In genomic region chr5:174045470-174046025, GRCh38 we compare ENCODE assay signal across 9 cellular contexts. TPM values are rescaled to one million over a fixed set of nuclear protein-coding genes. Genes with fewer than 3 reads are reported as not detected.
DNase-seq lines count a peak whose midpoint lies in the region; ATAC-seq and TF ChIP-seq lines count a peak whose summit lies in the region.
"Had no signal": no experiment of that assay in that cellular context is flagged by ENCODE, and none has a peak within 500 bp of the region (broad histone marks: within the 10 kb centered on the region; RNA-seq: fewer than 3 reads in every experiment).

Gene NSG2, plus strand, starts transcription at chr5:174045706. Its CDS starts 1,050 bp downstream, at chr5:174046756.

- H3K9me3 ChIP-seq in Caco-2 (no peaks in the 10 kb centered on the region), osteoblast (ENCODE audit: low read depth, low read length) (no peaks in the 10 kb centered on the region), vagina (no peaks in the 10 kb centered on the region)

- peaks cover 14% of the 10 kb centered on the region for H3K27me3 Mint-ChIP-seq in Caco-2 (ENCODE audit: insufficient read depth, unreplicated experiment)
- peaks cover 17% of the 10 kb centered on the region for H3K27me3 Mint-ChIP-seq in activated CD8-positive, alpha-beta T cell treated with anti-CD3 and anti-CD28 coated beads for 36 hours

- no peak within 1 kb of the TSS for H2AFZ ChIP-seq in osteoblast (ENCODE audit: low read length)

- no peaks in the 10 kb centered on the region for H3K4me1 Mint-ChIP-seq in Caco-2 (ENCODE audit: low read depth, unreplicated experiment)
- H3K4me1 Mint-ChIP-seq in activated CD8-positive, alpha-beta T cell treated with anti-CD3 and anti-CD28 coated beads for 36 hours (ENCODE audit: low read depth), result no peaks in the 10 kb centered on the region

- no peaks in the 10 kb centered on the region; the same call in 1 of the 2 replicates for H3K27me3 ChIP-seq in Caco-2 (replicated peaks; ENCODE audit: control insufficient read depth, insufficient read depth, low read length)
- H3K27me3 ChIP-seq in osteoblast (ENCODE audit: insufficient read depth, low read length), result no peaks in the 10 kb centered on the region
- no peaks in the 10 kb centered on the region for H3K27me3 ChIP-seq in vagina

- BruUV-seq in Caco-2 (replicated peaks; lab: Mats Ljungman, UMichigan), result no TSS peak

- POLR2A ChIA-PET in Caco-2 (lab: Charles Lee), result interaction anchor here (1.0 kb wide), 1 partner anchor 266 kb away, joined by 5 read pairs; no protein-coding TSS in a partner anchor
- POLR2A ChIA-PET in activated CD8-positive, alpha-beta T cell treated with anti-CD3 and anti-CD28 coated beads for 36 hours (lab: Charles Lee), result no interaction called here

- H3K4me3 ChIP-seq in Caco-2 (ENCODE audit: low read depth, low read length), result no peak within 1 kb of the TSS
- no peak within 1 kb of the TSS for H3K4me3 ChIP-seq in osteoblast (ENCODE audit: insufficient read depth, low read length)
- no peak within 1 kb of the TSS for H3K4me3 ChIP-seq in vagina

- H3K36me3 Mint-ChIP-seq in Caco-2 (ENCODE audit: insufficient read depth, unreplicated experiment), result no peaks in the 10 kb centered on the region
- no peaks in the 10 kb centered on the region for H3K36me3 Mint-ChIP-seq in activated CD8-positive, alpha-beta T cell treated with anti-CD3 and anti-CD28 coated beads for 36 hours (ENCODE audit: low read depth)

- CTCF ChIA-PET in Caco-2 (lab: Charles Lee), result interaction anchor here (0.6 to 3.1 kb wide), 21 partner anchors 10 to 443 kb away, joined by 3 to 117 read pairs (median 4); partner anchors contain the start of gene BOD1
- CTCF ChIA-PET in activated CD8-positive, alpha-beta T cell treated with anti-CD3 and anti-CD28 coated beads for 36 hours (lab: Charles Lee), result interaction anchor here (1.1 kb wide), 1 partner anchor 266 kb away, joined by 7 read pairs; no protein-coding TSS in a partner anchor

- H3K27ac Mint-ChIP-seq in Caco-2 (ENCODE audit: unreplicated experiment), result no peak within 1 kb of the TSS
- H3K27ac Mint-ChIP-seq in activated CD8-positive, alpha-beta T cell treated with anti-CD3 and anti-CD28 coated beads for 36 hours, result no peak within 1 kb of the TSS

- no peak within 1 kb of the TSS for H3K4me3 Mint-ChIP-seq in Caco-2 (ENCODE audit: unreplicated experiment)
- H3K4me3 Mint-ChIP-seq in activated CD8-positive, alpha-beta T cell treated with anti-CD3 and anti-CD28 coated beads for 36 hours, result no peak within 1 kb of the TSS

- no peaks in the 10 kb centered on the region for H3K4me1 ChIP-seq in Caco-2
- H3K4me1 ChIP-seq in osteoblast (ENCODE audit: insufficient read depth, low read length), result no peaks in the 10 kb centered on the region
- H3K4me1 ChIP-seq in vagina, result no peaks in the 10 kb centered on the region

- H3K36me3 ChIP-seq in Caco-2 (ENCODE audit: control insufficient read depth, insufficient read depth, low read length) (no peaks in the 10 kb centered on the region), osteoblast (ENCODE audit: insufficient read depth, low read length) (no peaks in the 10 kb centered on the region), vagina (no peaks in the 10 kb centered on the region)

- DNase-seq in Caco-2 (peak; percentile 92), NCI-H345 treated with DMSO at 0.1 percent for 48 hours (lab: John Stamatoyannopoulos, UW; ENCODE audit: unreplicated experiment) (peak; percentile 91), foreskin melanocyte (peak; percentile 73), osteoblast (ENCODE audit: insufficient read length, low spot score, missing footprints) (peak; percentile 66), vagina (ENCODE audit: extremely low spot score in 2 of 2) (no peak)
- peak; percentile 60 for DNase-seq in activated CD8-positive, alpha-beta T cell treated with anti-CD3 and anti-CD28 coated beads for 36 hours

- H4K20me1 ChIP-seq in osteoblast (ENCODE audit: insufficient read depth, low read length), result no peaks in the 10 kb centered on the region

- H3K27ac ChIP-seq in osteoblast (ENCODE audit: low read depth, low read length), result no peak within 1 kb of the TSS
- H3K27ac ChIP-seq in vagina, result no peak within 1 kb of the TSS

- ATAC-seq in GM19351 (IDR thresholded peaks at IDR 0.05; ENCODE audit: unreplicated experiment), result peak; percentile 97
- peak; percentile 67 for ATAC-seq in HG03378 (IDR thresholded peaks at IDR 0.05; ENCODE audit: unreplicated experiment)
- ATAC-seq in activated CD8-positive, alpha-beta T cell treated with anti-CD3 and anti-CD28 coated beads for 36 hours, result peak; percentile 79

- TF ChIP-seq CTCF in Caco-2 (IDR thresholded peaks at IDR 0.05; ENCODE audit: insufficient read depth in 1 of 2, low read depth in 1 of 2, low read length in 1 of 2, severe bottlenecking in 1 of 2, unreplicated experiment in 1 of 2) (peak; percentile 86 to 98), osteoblast (IDR thresholded peaks at IDR 0.05; ENCODE audit: extremely low read depth, low read depth, low read length) (peak; percentile 68), vagina (IDR thresholded peaks at IDR 0.05) (no peak)
- peak; percentile 32 for TF ChIP-seq CTCF in activated CD8-positive, alpha-beta T cell treated with anti-CD3 and anti-CD28 coated beads for 36 hours (IDR thresholded peaks at IDR 0.05)

- no peak within 1 kb of the TSS for H3K4me2 ChIP-seq in osteoblast (ENCODE audit: insufficient read depth, low read length)

- no peaks in the 10 kb centered on the region for H3K9me3 Mint-ChIP-seq in Caco-2 (ENCODE audit: unreplicated experiment)
- H3K9me3 Mint-ChIP-seq in activated CD8-positive, alpha-beta T cell treated with anti-CD3 and anti-CD28 coated beads for 36 hours, result no peaks in the 10 kb centered on the region

- no peaks in the 10 kb centered on the region for H3K79me2 ChIP-seq in osteoblast (ENCODE audit: insufficient read depth, low read length)

- intact Hi-C loops in Caco-2 (cut with micrococcal nuclease; ENCODE audit: unreplicated experiment) (loop anchor here (1.0 kb wide), 2 partner anchors 267 to 272 kb away; no protein-coding TSS in a partner anchor), vagina (cut with DNase I) (loop anchor here (10.0 kb wide), 1 partner anchor 269 kb away; no protein-coding TSS in a partner anchor)
- intact Hi-C loops in activated CD8-positive, alpha-beta T cell treated with anti-CD3 and anti-CD28 coated beads for 36 hours (cut with micrococcal nuclease), result no loop called here

- no peak for TF ChIP-seq POLR2A in vagina (IDR thresholded peaks at IDR 0.05)

RNA-seq across cellular contexts. Expression of gene NSG2, which starts in this region (rescaled TPM):
- total RNA-seq in Caco-2 (2022) (not detected in 2 replicates), osteoblast (not detected in 2 replicates), vagina (7.1 TPM)
- total RNA-seq in activated CD8-positive, alpha-beta T cell treated with anti-CD3 and anti-CD28 coated beads for 36 hours, result not detected
- total RNA-seq: T-helper 2 cell treated with Interferon-gamma antibody and Interleukin-4, amounts not matched to agents 100 ng/mL and 5 ng/mL, for 36 hours had no signal

Comparison
In these comparisons a context has a peak if more than half of its experiments do, and no peak if none do; other contexts are left out.
1. Peak in DNase-seq in Caco-2; RNA of the gene not detected or under 1 TPM.
2. Peak in DNase-seq and ATAC-seq in activated CD8-positive, alpha-beta T cell treated with anti-CD3 and anti-CD28 coated beads for 36 hours; RNA of the gene not detected or under 1 TPM.
3. Peak in DNase-seq in osteoblast; RNA of the gene not detected or under 1 TPM.
4. DNase-seq: peak in NCI-H345 treated with DMSO at 0.1 percent for 48 hours (single experiment) and foreskin melanocyte (single experiment); none in vagina (0 of 2).
5. CTCF ChIP-seq: peak in Caco-2 (2 of 2), activated CD8-positive, alpha-beta T cell treated with anti-CD3 and anti-CD28 coated beads for 36 hours (single experiment) and osteoblast (single experiment); none in vagina (0 of 3).
6. Peak in every context shown above with its lines, with median percentiles within 50 percentile points of each other: ATAC-seq.